In the genomic region with DNA sequence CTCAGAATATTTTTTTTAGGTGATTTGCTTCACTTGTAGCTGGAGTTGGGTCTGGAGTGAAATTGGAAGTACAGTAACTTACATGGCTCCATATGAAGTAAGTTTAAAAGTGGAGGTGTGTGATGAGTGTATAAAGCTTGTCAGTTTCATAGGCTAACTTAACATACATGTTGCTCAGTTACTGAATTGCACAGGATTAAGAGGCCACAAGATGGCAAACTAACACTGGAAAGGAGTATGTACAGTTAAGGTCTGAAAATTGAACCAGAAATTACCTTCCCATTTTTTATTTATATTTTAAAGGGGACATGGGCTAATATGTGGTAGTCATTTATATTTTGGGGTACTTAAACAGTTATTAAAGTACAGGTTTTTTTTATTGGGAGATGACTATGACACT, we compare ENCODE assay signal across 8 cellular contexts. TPM values are rescaled to one million over a fixed set of nuclear protein-coding genes. Genes with fewer than 3 reads are reported as not detected.
A peak's percentile ranks its signal among the peaks of the same experiment; 100 is the strongest.
DNase-seq lines count a peak whose midpoint lies in the region; ATAC-seq and TF ChIP-seq lines count a peak whose summit lies in the region.

No MANE protein-coding gene starts in this region.

- POLR2A ChIA-PET in Panc1 (lab: Charles Lee) = no interaction called here

- TF ChIP-seq POLR2A in tibial nerve (IDR thresholded peaks at IDR 0.05) (no peak), lower leg skin (IDR thresholded peaks at IDR 0.05) (no peak)

- BruUV-seq in Panc1 (replicated peaks; lab: Mats Ljungman, UMichigan) = no TSS peak

- CTCF ChIA-PET in Panc1 (lab: Charles Lee) = interaction anchor here (1.1 to 1.6 kb wide), 2 partner anchors 116 to 210 kb away, joined by 4 read pairs; no protein-coding TSS in a partner anchor

- H3K4me1 ChIP-seq in Panc1 (ENCODE audit: control insufficient read depth, insufficient read depth, low read length) (no peaks in the 10 kb centered on the region), aorta (ENCODE audit: control insufficient read depth in 1 of 2, insufficient read depth in 2 of 2, low read length in 2 of 2) (no peaks in the 10 kb centered on the region), tibial nerve (no peaks in the 10 kb centered on the region)

- H3K36me3 ChIP-seq in Panc1 (ENCODE audit: control insufficient read depth, insufficient read depth, low read length) (no peaks in the 10 kb centered on the region), aorta (ENCODE audit: control insufficient read depth in 1 of 2, insufficient read depth in 2 of 2, low read length in 1 of 2) (no peaks in the 10 kb centered on the region), tibial nerve (no peaks in the 10 kb centered on the region)

- intact Hi-C loops in Panc1 (cut with micrococcal nuclease; ENCODE audit: unreplicated experiment) = loop anchor here (5.0 kb wide), 1 partner anchor 115 kb away; no protein-coding TSS in a partner anchor
- intact Hi-C loops in aorta (cut with DNase I) = no loop called here
- intact Hi-C loops in lower leg skin (cut with DNase I; ENCODE audit: low total_unique reads) = no loop called here

- ATAC-seq in HG02885 (IDR thresholded peaks at IDR 0.05; ENCODE audit: poor library complexity, unreplicated experiment) (peak; percentile 42), Panc1 (peak; percentile 84), aorta (ENCODE audit: low FRiP score) (no peak)

- H3K9me3 ChIP-seq in Panc1 (ENCODE audit: control insufficient read depth, insufficient read depth, low read depth, low read length) = no peaks in the 10 kb centered on the region
- no peaks in the 10 kb centered on the region for H3K9me3 ChIP-seq in aorta (ENCODE audit: control insufficient read depth, low read length)
- H3K9me3 ChIP-seq in tibial nerve = no peaks in the 10 kb centered on the region

- no peak for TF ChIP-seq EP300 in tibial nerve (IDR thresholded peaks at IDR 0.05)

- H3K27ac ChIP-seq in Panc1 (ENCODE audit: low read length) = no peak overlapping the region
- no peak overlapping the region for H3K27ac ChIP-seq in aorta (ENCODE audit: low read depth in 1 of 2, low read length in 2 of 2)
- no peak overlapping the region for H3K27ac ChIP-seq in tibial nerve

- TF ChIP-seq CTCF in Panc1 (IDR thresholded peaks at IDR 0.05) = peak; percentile 62; the same call in 1 of the 2 replicates
- no peak for TF ChIP-seq CTCF in tibial nerve (IDR thresholded peaks at IDR 0.05)
- no peak for TF ChIP-seq CTCF in lower leg skin (IDR thresholded peaks at IDR 0.05)

- no peaks in the 10 kb centered on the region for H3K27me3 ChIP-seq in Panc1 (ENCODE audit: control insufficient read depth, insufficient read depth, low read length)
- H3K27me3 ChIP-seq in aorta (ENCODE audit: control insufficient read depth in 1 of 2, insufficient read depth in 2 of 2, low read length in 1 of 2) = no peaks in the 10 kb centered on the region
- no peaks in the 10 kb centered on the region for H3K27me3 ChIP-seq in tibial nerve

- DNase-seq in DMS53 (lab: John Stamatoyannopoulos, UW) = peak; percentile 48
- DNase-seq in Panc1 (ENCODE audit: low read depth, low spot score) = no peak
- peak; percentile 4 for DNase-seq in foreskin melanocyte
- no peak for DNase-seq in aorta
- no peak for DNase-seq in tibial nerve (ENCODE audit: low spot score in 2 of 2)
- DNase-seq in dedifferentiated amniotic fluid mesenchymal stem cell (ENCODE audit: extremely low spot score) = no peak
- no peak for DNase-seq in lower leg skin (ENCODE audit: low spot score in 2 of 2)

- in situ Hi-C loops in Panc1 (cut with HindIII; ENCODE audit: low pct_unique_long_range_greater_than_20kb, low sequenced_read_pairs) = no loop called here

- H3K4me3 ChIP-seq in Panc1 (ENCODE audit: low read depth in 2 of 2, low read length in 2 of 2) = no peak overlapping the region
- no peak overlapping the region for H3K4me3 ChIP-seq in aorta (ENCODE audit: low read length in 2 of 2)
- no peak overlapping the region for H3K4me3 ChIP-seq in tibial nerve
- no peak overlapping the region for H3K4me3 ChIP-seq in lower leg skin (ENCODE audit: low read depth, poor library complexity, severe bottlenecking)

RNA-seq across cellular contexts. Expression of gene SMIM8, which starts 45.3 kb away (rescaled TPM):
- total RNA-seq in Panc1 (2021; ENCODE audit: unreplicated experiment) (6.7 TPM), aorta (10 to 100 TPM; 11.2 to 13.8 TPM), tibial nerve (10 to 100 TPM; 10.0 to 25.1 (median 11.9) TPM), lower leg skin (1 to 10 TPM; 3.1 to 6.2 (median 4.5) TPM)
- polyA plus RNA-seq in Panc1 (2012; ENCODE audit: insufficient read length) = 4.6 TPM
- 1 to 10 TPM; 4.1 to 7.6 TPM for polyA plus RNA-seq in aorta

RNA-seq across cellular contexts. Expression of gene GJB7, which starts 52.0 kb away (rescaled TPM):
- total RNA-seq in Panc1 (2021; ENCODE audit: unreplicated experiment) (0.21 TPM), aorta (not detected), tibial nerve (not detected), lower leg skin (under 1 TPM in 1 of 4 donors, not detected in 3; 0.10 TPM)
- polyA plus RNA-seq in Panc1 (2012; ENCODE audit: insufficient read length) = 0.41 TPM
- polyA plus RNA-seq in aorta = not detected

Comparison
In these comparisons a context has a peak if more than half of its experiments do, and no peak if none do; other contexts are left out.
1. DNase-seq: peak in DMS53 (single experiment) and foreskin melanocyte (single experiment); none in Panc1 (single experiment), aorta (0 of 2), tibial nerve (0 of 2), dedifferentiated amniotic fluid mesenchymal stem cell (single experiment) and lower leg skin (0 of 2).